ENCODE assay signal across 8 cellular contexts in genomic region chr6:166556871-166557322, GRCh38. TPM values are rescaled to one million over a fixed set of nuclear protein-coding genes. Genes with fewer than 3 reads are reported as not detected.
DNase-seq lines count a peak whose midpoint lies in the region; ATAC-seq, FAIRE-seq and TF ChIP-seq lines count a peak whose summit lies in the region.

No MANE protein-coding gene starts in this region.

- no peaks in the 10 kb centered on the region for H3K36me3 ChIP-seq in bronchial epithelial cell (ENCODE audit: control insufficient read depth, insufficient read depth, low read length)
- H3K36me3 ChIP-seq in suprapubic skin, result no peaks in the 10 kb centered on the region

- H3K27ac ChIP-seq in suprapubic skin, result peak overlapping the region; percentile 83

- no peaks in the 10 kb centered on the region for H3K9me3 ChIP-seq in suprapubic skin

- TF ChIP-seq CTCF in bronchial epithelial cell (IDR thresholded peaks at IDR 0.05; ENCODE audit: insufficient read depth, low read length, severe bottlenecking) (no peak), suprapubic skin (IDR thresholded peaks at IDR 0.05) (no peak)

- DNase-seq in DMS53 treated with DMSO at 0.1 percent for 48 hours (lab: John Stamatoyannopoulos, UW; ENCODE audit: unreplicated experiment), result peak; percentile 76
- DNase-seq in NCI-H1105 treated with DMSO at 0.1 percent for 48 hours (lab: John Stamatoyannopoulos, UW), result peak; percentile 90
- DNase-seq in bronchial epithelial cell (ENCODE audit: low read depth), result peak; percentile 99
- DNase-seq in kidney tubule cell (ENCODE audit: low spot score), result peak; percentile 98
- peak; percentile 93 to 96 for DNase-seq in suprapubic skin (ENCODE audit: low spot score in 2 of 2)
- DNase-seq in NCI-H526 treated with DMSO at 0.1 percent for 48 hours (lab: John Stamatoyannopoulos, UW), result no peak

- H3K27me3 ChIP-seq in bronchial epithelial cell (ENCODE audit: control insufficient read depth, insufficient read depth, low read length), result no peaks in the 10 kb centered on the region
- H3K27me3 ChIP-seq in suprapubic skin, result no peaks in the 10 kb centered on the region

- peak in 1 of 2 donors; percentile 13 for TF ChIP-seq POLR2A in suprapubic skin (IDR thresholded peaks at IDR 0.05)

- H3K4me3 ChIP-seq in bronchial epithelial cell (ENCODE audit: low read depth, low read length) (no peak overlapping the region), suprapubic skin (peak overlapping the region; percentile 28)

- ATAC-seq in GM18907 (IDR thresholded peaks at IDR 0.05; ENCODE audit: unreplicated experiment) (no peak), GM19467 (IDR thresholded peaks at IDR 0.05; ENCODE audit: unreplicated experiment) (no peak)

- peaks cover 56% of the 10 kb centered on the region for H3K4me1 ChIP-seq in suprapubic skin

- peak; percentile 99 for FAIRE-seq in bronchial epithelial cell (lab: Jason Lieb, UNC)

- 32% methylated on average over 11 of the region's 16 CpGs for WGBS in suprapubic skin

- no peak for TF ChIP-seq EP300 in suprapubic skin (IDR thresholded peaks at IDR 0.05)

RNA-seq across cellular contexts. Expression of gene RAMACL, which starts 29.6 kb away (rescaled TPM):
- 1.6 and 1.7 TPM in 2 replicates for total RNA-seq in bronchial epithelial cell
- 1 to 10 TPM; 1.0 to 3.6 (median 1.1) TPM for total RNA-seq in suprapubic skin
